ENCODE assay signal across 8 cellular contexts in the genomic region with DNA sequence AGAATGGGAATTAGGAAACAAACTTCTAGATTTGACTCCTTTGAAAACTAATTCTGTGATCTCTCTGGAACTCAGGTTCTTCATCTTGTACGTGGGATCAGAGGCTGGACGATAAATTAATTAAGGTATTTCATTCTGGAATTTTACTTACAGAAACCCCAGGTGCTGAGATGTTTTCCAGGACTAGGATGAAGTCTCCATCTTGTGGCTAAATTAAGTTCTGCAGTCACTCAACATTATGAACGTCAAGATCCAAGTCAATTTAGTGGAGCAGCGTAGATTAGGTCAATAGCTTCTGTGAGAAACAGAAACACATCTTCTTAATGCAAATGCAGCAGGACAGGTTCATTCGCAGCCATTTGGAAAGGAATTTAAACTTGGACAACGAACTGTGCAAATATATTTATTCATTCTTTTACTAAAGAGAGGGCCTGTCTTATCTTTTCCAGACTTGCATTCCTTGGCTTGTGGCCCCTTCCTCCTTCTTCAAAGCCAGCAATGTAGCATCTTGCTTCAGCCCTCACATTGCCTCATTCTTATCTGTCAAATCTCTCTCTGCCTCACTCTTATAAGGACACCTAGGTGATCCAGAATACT. TPM values are rescaled to one million over a fixed set of nuclear protein-coding genes. Genes with fewer than 3 reads are reported as not detected.
DNase-seq lines count a peak whose midpoint lies in the region; ATAC-seq, FAIRE-seq and TF ChIP-seq lines count a peak whose summit lies in the region.

No MANE protein-coding gene starts in this region.

- H3K4me3 Mint-ChIP-seq in astrocyte (ENCODE audit: unreplicated experiment): no peak overlapping the region
- no peak overlapping the region for H3K4me3 Mint-ChIP-seq in immature natural killer cell

- no peak overlapping the region for H2AFZ ChIP-seq in astrocyte (ENCODE audit: low read depth, low read length)

- H3K27me3 ChIP-seq in astrocyte (ENCODE audit: insufficient read depth, low read length) (peaks cover 32% of the 10 kb centered on the region), testis (no peaks in the 10 kb centered on the region)

- H3K27me3 Mint-ChIP-seq in astrocyte (ENCODE audit: low read depth, unreplicated experiment): no peaks in the 10 kb centered on the region
- peaks cover 0 to 4% (median 3%) of the 10 kb centered on the region in 3 donors for H3K27me3 Mint-ChIP-seq in immature natural killer cell (ENCODE audit: low read depth in 3 of 3)

- 37 to 53% methylated on average over 6 of the region's 6 CpGs for WGBS in testis, 2 donors

- ATAC-seq in HG03439 (IDR thresholded peaks at IDR 0.05; ENCODE audit: unreplicated experiment): no peak

- peak; percentile 81 for FAIRE-seq in astrocyte (lab: Jason Lieb, UNC)

- intact Hi-C loops in testis (cut with DNase I; ENCODE audit: low total_unique reads): loop anchor here (5.0 kb wide), 1 partner anchor 128 kb away; no protein-coding TSS in a partner anchor

- H3K9me3 Mint-ChIP-seq in astrocyte (ENCODE audit: unreplicated experiment): no peaks in the 10 kb centered on the region
- no peaks in the 10 kb centered on the region for H3K9me3 Mint-ChIP-seq in immature natural killer cell

- no peak overlapping the region for H3K4me2 ChIP-seq in astrocyte (ENCODE audit: low read length)

- no peak overlapping the region for H3K9ac ChIP-seq in astrocyte (ENCODE audit: low read length)

- H3K4me1 ChIP-seq in astrocyte (ENCODE audit: insufficient read depth, low read length) (no peaks in the 10 kb centered on the region), testis (no peaks in the 10 kb centered on the region)

- H3K4me1 Mint-ChIP-seq in astrocyte (ENCODE audit: low read depth, unreplicated experiment): no peaks in the 10 kb centered on the region
- no peaks in the 10 kb centered on the region for H3K4me1 Mint-ChIP-seq in immature natural killer cell

- no peak for TF ChIP-seq POLR2A in testis (IDR thresholded peaks at IDR 0.05)

- H3K27ac Mint-ChIP-seq in astrocyte (ENCODE audit: unreplicated experiment) (no peak overlapping the region), immature natural killer cell (no peak overlapping the region)

- no peaks in the 10 kb centered on the region for H3K36me3 Mint-ChIP-seq in astrocyte (ENCODE audit: low read depth, unreplicated experiment)
- no peaks in the 10 kb centered on the region for H3K36me3 Mint-ChIP-seq in immature natural killer cell

- H3K9me3 ChIP-seq in astrocyte (ENCODE audit: insufficient read depth, low read depth, low read length) (no peaks in the 10 kb centered on the region), testis (no peaks in the 10 kb centered on the region)

- H3K4me3 ChIP-seq in astrocyte (ENCODE audit: insufficient read depth, low read depth, low read length) (no peak overlapping the region), testis (no peak overlapping the region)

- H3K36me3 ChIP-seq in astrocyte (ENCODE audit: insufficient read depth, low read length) (no peaks in the 10 kb centered on the region), testis (ENCODE audit: low read depth, missing control alignments) (no peaks in the 10 kb centered on the region)

- H3K79me2 ChIP-seq in astrocyte (ENCODE audit: insufficient read depth, low read length): no peaks in the 10 kb centered on the region

- H3K27ac ChIP-seq in astrocyte (ENCODE audit: low read depth, low read length) (no peak overlapping the region), testis (no peak overlapping the region)

- in situ Hi-C loops in ACHN (cut with HindIII; ENCODE audit: low pct_ligation_motif_present, low pct_unique_long_range_greater_than_20kb, low sequenced_read_pairs): no loop called here

- peak; percentile 17 for TF ChIP-seq CTCF in GM12801 (IDR thresholded peaks at IDR 0.05; ENCODE audit: extremely low read depth, insufficient read length)
- TF ChIP-seq CTCF in astrocyte (IDR thresholded peaks at IDR 0.05; ENCODE audit: insufficient read depth, low read depth, low read length): peak; percentile 81
- peak; percentile 78 to 90 (median 80) for TF ChIP-seq CTCF in testis (IDR thresholded peaks at IDR 0.05)

- DNase-seq in ACHN (peak; percentile 37), NCI-H2107 treated with DMSO at 0.1 percent for 48 hours (lab: John Stamatoyannopoulos, UW; ENCODE audit: unreplicated experiment) (peak; percentile 4), astrocyte (ENCODE audit: low read depth) (peak; percentile 39), immature natural killer cell (peak; percentile 18 to 38 (median 38)), testis (no peak)
- no peak for DNase-seq in activated naive CD4-positive, alpha-beta T cell treated with anti-CD3 and anti-CD28 coated beads, Interleukin-2, amount 50 U/mL, for 16 hours

- H4K20me1 ChIP-seq in astrocyte (ENCODE audit: insufficient read depth, low read length): no peaks in the 10 kb centered on the region

RNA-seq across cellular contexts. Expression of gene TMC3, which starts 26.7 kb away (rescaled TPM):
- total RNA-seq in astrocyte (0.22 and 0.52 TPM in 2 replicates), testis (under 1 TPM; 0.16 to 0.31 TPM)
- polyA plus RNA-seq in immature natural killer cell (under 1 TPM in 1 of 3 donors, not detected in 2; 0.07 TPM), testis (ENCODE audit: insufficient read depth, low read depth, low replicate concordance) (0.26 TPM)

Comparison
In these comparisons a context has a peak if more than half of its experiments do, and no peak if none do; other contexts are left out.
1. DNase-seq: peak in ACHN (single experiment), NCI-H2107 treated with DMSO at 0.1 percent for 48 hours (single experiment), astrocyte (single experiment) and immature natural killer cell (3 of 3); none in testis (single experiment) and activated naive CD4-positive, alpha-beta T cell treated with anti-CD3 and anti-CD28 coated beads, Interleukin-2, amount 50 U/mL, for 16 hours (single experiment).
2. CTCF ChIP-seq: peak in every context shown above with its lines; median percentile 81 in astrocyte; 80 in testis; 17 in GM12801.